In the genomic region with DNA sequence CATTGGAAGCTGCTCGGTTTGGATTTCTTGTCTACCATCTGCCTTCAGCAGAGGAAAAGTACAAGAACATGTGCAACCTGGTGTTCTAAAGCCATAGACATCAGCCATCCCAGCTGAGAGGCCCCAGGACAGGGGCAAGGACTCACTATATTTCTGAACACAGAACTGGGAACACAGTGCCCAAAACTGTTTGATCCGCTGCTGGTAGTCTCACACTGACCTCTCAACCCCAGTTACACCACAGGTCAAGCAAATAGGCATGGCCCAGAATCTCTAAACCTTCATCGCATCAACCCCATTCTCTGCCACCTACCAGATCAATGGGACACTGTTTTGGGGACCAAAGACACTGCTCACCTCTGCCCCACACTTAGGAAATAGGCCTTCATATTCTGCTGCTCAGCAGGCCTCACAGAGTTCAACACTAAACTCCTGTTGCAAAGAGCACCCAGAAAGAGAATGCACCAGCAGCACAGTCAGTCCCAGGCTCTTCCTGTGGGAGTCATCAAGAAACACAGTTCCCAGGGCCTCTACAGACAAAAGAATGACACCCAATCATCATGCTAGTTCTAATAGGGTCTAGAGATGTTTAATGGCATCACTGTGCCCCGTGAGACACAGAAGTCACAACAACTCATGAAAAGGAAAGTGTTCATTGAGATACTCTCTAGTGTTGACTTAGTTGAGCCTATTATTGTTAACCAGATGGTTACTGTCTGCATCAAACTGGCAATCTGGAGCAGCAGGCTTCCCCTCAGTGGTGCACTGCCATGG, we compare ENCODE assay signal across 1 cellular context.
TF ChIP-seq lines count a peak whose summit lies in the region.

No MANE protein-coding gene starts in this region.

TF ChIP-seq in H1, 55 proteins besides CTCF, POLR2A, EP300 and RAD21:
- TF ChIP-seq TCF12 (IDR thresholded peaks at IDR 0.05; ENCODE audit: low read depth, low read length), result no peak
- TF ChIP-seq POU5F1 (IDR thresholded peaks at IDR 0.05; ENCODE audit: low read depth, low read length), result no peak
